In genomic region chr18:9000736-9001135, GRCh38 we compare ENCODE assay signal across 25 cellular contexts.
DNase-seq lines count a peak whose midpoint lies in the region; ATAC-seq lines count a peak whose summit lies in the region.
"Had no signal": no experiment of that assay in that cellular context is flagged by ENCODE, and none has a peak within 500 bp of the region (broad histone marks: within the 10 kb centered on the region; RNA-seq: fewer than 3 reads in every experiment).

No MANE protein-coding gene starts in this region.

- H3K36me3 ChIP-seq in SJSA1, result no peaks in the 10 kb centered on the region
- H3K36me3 ChIP-seq: adrenal gland, HAP-1, left lung, thoracic aorta had no signal

- intact Hi-C loops in sciatic nerve (cut with DNase I), result no loop called here

- 0 out of 2 replicates have a peak overlapping the region, but pooled peaks have one; percentile 10 for H3K27ac ChIP-seq in SJSA1
- H3K27ac ChIP-seq: adrenal gland, C4-2B, coronary artery, left lung, RWPE1 had no signal

- H3K9me3 ChIP-seq in SJSA1 (replicated peaks), result peaks cover 5% of the 10 kb centered on the region; the same call in 1 of the 2 replicates
- H3K9me3 ChIP-seq: adrenal gland, thoracic aorta had no signal

- peak; percentile 59 for DNase-seq in EH (ENCODE audit: low read depth)
- DNase-seq in SJSA1 (ENCODE audit: low read depth in 1 of 2, low spot score in 2 of 2), result no peak
- DNase-seq in fibroblast of the conjunctiva (ENCODE audit: low read depth), result peak; percentile 43
- no peak for DNase-seq in sciatic nerve (ENCODE audit: low spot score)
- no peak for DNase-seq in OCI-M1 (lab: John Stamatoyannopoulos, UW)
- DNase-seq in MV-4-11 (lab: John Stamatoyannopoulos, UW), result no peak
- no peak for DNase-seq in NCI-H526 (lab: John Stamatoyannopoulos, UW)
- DNase-seq: activated CD4-positive, alpha-beta T cell treated with anti-CD3 and anti-CD28 coated beads for 48 hours; activated naive CD4-positive, alpha-beta T cell; activated T-cell treated with anti-CD3 and anti-CD28 coated beads, Interleukin-2, amount 50 U/mL, for 4 hours; adrenal gland; left lung; NCI-H2029 treated with DMSO at 0.1 percent for 48 hours; NCI-H2227 treated with DMSO at 0.1 percent for 48 hours; NCI-H774; stimulated activated CD4-positive, alpha-beta T cell treated with anti-CD3 and anti-CD28 coated beads, Interleukin-4, amount 100 ng/mL, for 1 hour had no signal

- peak; percentile 76 for ATAC-seq in sciatic nerve
- ATAC-seq in HG03045 (IDR thresholded peaks at IDR 0.05; ENCODE audit: unreplicated experiment), result no peak
- ATAC-seq: activated T-cell treated with anti-CD3 and anti-CD28 coated beads, Interleukin-2, amount 50 U/mL, for 4 hours; esophagus mucosa; left lung; SK-N-SH treated with all-trans-retinoic acid at 6 μM for 48 hours; stimulated activated memory B cell treated with anti-CD40 and anti-IgM and Interleukin-4, amounts not matched to agents 10 μg/mL and 1 μg/mL and 100 μg/mL, for 72 hours had no signal

- no peaks in the 10 kb centered on the region for H3K27me3 ChIP-seq in SJSA1 (replicated peaks)

- peaks cover 36% of the 10 kb centered on the region for H3K4me1 ChIP-seq in SJSA1 (replicated peaks)
- H3K4me1 ChIP-seq: adrenal gland had no signal

- H3K4me3 ChIP-seq in SJSA1, result no peak overlapping the region
- H3K4me3 ChIP-seq: adrenal gland, coronary artery, HAP-1, left lung, thoracic aorta had no signal

Comparison
In these comparisons a context has a peak if more than half of its experiments do, and no peak if none do; other contexts are left out.
1. DNase-seq: peak in EH (single experiment) and fibroblast of the conjunctiva (single experiment); none in SJSA1 (0 of 2), sciatic nerve (single experiment), OCI-M1 (single experiment), MV-4-11 (single experiment) and NCI-H526 (0 of 2).